7 cellular contexts compared by ENCODE assay signal in the genomic region with DNA sequence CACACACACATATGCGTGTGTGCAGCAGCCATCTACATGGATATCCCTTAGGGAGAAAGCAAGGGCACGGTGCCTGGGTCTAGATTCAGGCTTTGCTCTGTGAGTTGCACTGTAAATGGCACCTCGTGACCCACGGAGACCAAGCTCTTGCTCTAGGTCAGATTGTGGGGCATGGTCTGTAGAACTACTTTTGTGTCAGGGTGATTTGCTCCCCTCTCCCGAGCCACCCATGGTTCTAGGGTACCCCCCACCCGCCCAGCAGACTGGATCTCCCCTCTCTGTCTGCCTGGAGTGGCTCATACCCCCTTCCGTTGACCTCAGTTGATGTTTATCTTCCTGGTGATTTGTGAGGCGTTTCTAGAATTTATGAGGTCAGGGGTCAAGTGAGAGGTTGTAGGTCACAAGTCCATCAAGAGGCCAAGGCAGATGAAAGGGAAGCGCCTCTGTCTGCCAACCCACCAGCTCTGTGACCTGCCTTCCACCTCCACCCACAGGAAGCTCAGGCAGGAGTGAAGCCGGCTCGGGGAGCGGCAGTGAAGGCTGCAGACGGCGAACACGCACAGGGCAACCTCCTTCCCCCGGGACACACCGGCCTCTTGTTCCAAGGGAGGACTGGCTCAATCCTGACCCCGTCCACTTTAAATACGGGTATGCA.
A peak's percentile ranks its signal among the peaks of the same experiment; 100 is the strongest.
DNase-seq lines count a peak whose midpoint lies in the region; FAIRE-seq and TF ChIP-seq lines count a peak whose summit lies in the region.

No MANE protein-coding gene starts in this region.

- BruUV-seq in endothelial cell of umbilical vein (replicated peaks; lab: Mats Ljungman, UMichigan): no TSS peak

- H3K9ac ChIP-seq in endothelial cell of umbilical vein (replicated peaks; ENCODE audit: extremely low read depth, insufficient read depth, low read length): peak overlapping the region; percentile 70

- H3K79me2 ChIP-seq in endothelial cell of umbilical vein (ENCODE audit: control insufficient read depth, insufficient read depth, low read length): no peaks in the 10 kb centered on the region

- H3K4me2 ChIP-seq in endothelial cell of umbilical vein (ENCODE audit: insufficient read depth, low read length): peak overlapping the region; percentile 83

- no peaks in the 10 kb centered on the region for H3K36me3 ChIP-seq in endothelial cell of umbilical vein (ENCODE audit: control insufficient read depth in 2 of 2, extremely low read depth in 1 of 2, insufficient read depth in 2 of 2, low read length in 2 of 2)

- H2AFZ ChIP-seq in endothelial cell of umbilical vein (ENCODE audit: low read depth, low read length): no peak overlapping the region

- H4K20me1 ChIP-seq in endothelial cell of umbilical vein (replicated peaks; ENCODE audit: control insufficient read depth, extremely low read depth, insufficient read depth, low read length): no peaks in the 10 kb centered on the region

- intact Hi-C loops in endothelial cell of umbilical vein (cut with micrococcal nuclease): loop anchor here (1.0 to 2.0 kb wide), 2 partner anchors 32 to 76 kb away; partner anchors contain the start of gene TTLL12

- no peaks in the 10 kb centered on the region for H3K9me3 ChIP-seq in endothelial cell of umbilical vein (replicated peaks; ENCODE audit: control insufficient read depth, insufficient read depth, low read length)

- peaks cover 23% of the 10 kb centered on the region for H3K4me1 ChIP-seq in endothelial cell of umbilical vein (ENCODE audit: control insufficient read depth, extremely low read depth, insufficient read depth, low read length)

- TF ChIP-seq CTCF in HL-60 (IDR thresholded peaks at IDR 0.05; ENCODE audit: insufficient read depth, low read length): no peak
- no peak for TF ChIP-seq CTCF in endothelial cell of umbilical vein (IDR thresholded peaks at IDR 0.05; ENCODE audit: extremely low read depth in 1 of 2, insufficient read depth in 1 of 2, low read depth in 1 of 2, low read length in 2 of 2)

- H3K27ac ChIP-seq in HL-60 (replicated peaks) (peak overlapping the region; percentile 54), endothelial cell of umbilical vein (ENCODE audit: insufficient read depth, low read depth, low read length) (peak overlapping the region; percentile 93)

- CTCF ChIA-PET in endothelial cell of umbilical vein (lab: Charles Lee): interaction anchor here (1.0 to 2.6 kb wide), 4 partner anchors 10 to 83 kb away, joined by 4 to 17 read pairs (median 10); no protein-coding TSS in a partner anchor

- no peak for TF ChIP-seq POLR2A in endothelial cell of umbilical vein (IDR thresholded peaks at IDR 0.05; ENCODE audit: low read depth, low read length)

- FAIRE-seq in endothelial cell of umbilical vein (lab: Jason Lieb, UNC): peak; percentile 40

- H3K4me3 ChIP-seq in HL-60 (replicated peaks; ENCODE audit: insufficient read depth, low read length) (no peak overlapping the region), endothelial cell of umbilical vein (replicated peaks in 1 of 3; ENCODE audit: insufficient read depth in 1 of 3, low read depth in 1 of 3, low read length in 3 of 3) (peak overlapping the region in 1 of 3 experiments; percentile 30)

- H3K9me1 ChIP-seq in endothelial cell of umbilical vein (replicated peaks; ENCODE audit: control insufficient read depth, extremely low read depth, insufficient read depth, low read length): no peaks in the 10 kb centered on the region

- POLR2A ChIA-PET in endothelial cell of umbilical vein (lab: Charles Lee): no interaction called here

- dilution Hi-C loops in endothelial cell of umbilical vein (cut with MboI; ENCODE audit: extremely low pct_ligation_motif_present, low sequenced_read_pairs): no loop called here

- H3K27me3 ChIP-seq in HL-60 (ENCODE audit: insufficient read depth, poor library complexity, severe bottlenecking) (no peaks in the 10 kb centered on the region), endothelial cell of umbilical vein (ENCODE audit: control insufficient read depth in 2 of 2, insufficient read depth in 2 of 2, low read length in 2 of 2) (no peaks in the 10 kb centered on the region)

- peak; percentile 78 to 84 for DNase-seq in HL-60 (ENCODE audit: low read depth in 1 of 2, low spot score in 1 of 2)
- DNase-seq in activated CD4-positive, CD25-positive, alpha-beta regulatory T cell treated with anti-CD3 and anti-CD28 coated beads, Interleukin-2, amount 50 U/mL, for 72 hours: peak; percentile 41
- no peak for DNase-seq in endothelial cell of umbilical vein (ENCODE audit: low read depth, low spot score)
- peak; percentile 4 for DNase-seq in stimulated activated CD8-positive, alpha-beta memory T cell treated with anti-CD3 and anti-CD28 coated beads, Interleukin-7, amount 100 ng/mL, for 24 hours (ENCODE audit: low read depth)
- no peak for DNase-seq in SW 1271 (lab: John Stamatoyannopoulos, UW)
- DNase-seq in Ammon's horn (ENCODE audit: low spot score): no peak
- no peak for DNase-seq in NCI-H2227 treated with DMSO at 0.1 percent for 48 hours (lab: John Stamatoyannopoulos, UW)

TF ChIP-seq in endothelial cell of umbilical vein, 7 proteins besides CTCF, POLR2A, EP300 and RAD21:
- TF ChIP-seq FOS (IDR thresholded peaks at IDR 0.05; ENCODE audit: borderline replicate concordance, insufficient read depth, low read length): no peak
- no peak for TF ChIP-seq MAX (IDR thresholded peaks at IDR 0.05; ENCODE audit: insufficient read depth, insufficient read length)
- TF ChIP-seq GATA2 (IDR thresholded peaks at IDR 0.05; ENCODE audit: insufficient read depth, insufficient read length, low read depth, low read length): peak; percentile 31

Comparison
In these comparisons a context has a peak if more than half of its experiments do, and no peak if none do; other contexts are left out.
1. DNase-seq: peak in HL-60 (2 of 2), activated CD4-positive, CD25-positive, alpha-beta regulatory T cell treated with anti-CD3 and anti-CD28 coated beads, Interleukin-2, amount 50 U/mL, for 72 hours (single experiment) and stimulated activated CD8-positive, alpha-beta memory T cell treated with anti-CD3 and anti-CD28 coated beads, Interleukin-7, amount 100 ng/mL, for 24 hours (single experiment); none in endothelial cell of umbilical vein (single experiment), SW 1271 (0 of 2), Ammon's horn (single experiment) and NCI-H2227 treated with DMSO at 0.1 percent for 48 hours (single experiment).